Comparison of ENCODE assay signal across 10 cellular contexts in the genomic region with DNA sequence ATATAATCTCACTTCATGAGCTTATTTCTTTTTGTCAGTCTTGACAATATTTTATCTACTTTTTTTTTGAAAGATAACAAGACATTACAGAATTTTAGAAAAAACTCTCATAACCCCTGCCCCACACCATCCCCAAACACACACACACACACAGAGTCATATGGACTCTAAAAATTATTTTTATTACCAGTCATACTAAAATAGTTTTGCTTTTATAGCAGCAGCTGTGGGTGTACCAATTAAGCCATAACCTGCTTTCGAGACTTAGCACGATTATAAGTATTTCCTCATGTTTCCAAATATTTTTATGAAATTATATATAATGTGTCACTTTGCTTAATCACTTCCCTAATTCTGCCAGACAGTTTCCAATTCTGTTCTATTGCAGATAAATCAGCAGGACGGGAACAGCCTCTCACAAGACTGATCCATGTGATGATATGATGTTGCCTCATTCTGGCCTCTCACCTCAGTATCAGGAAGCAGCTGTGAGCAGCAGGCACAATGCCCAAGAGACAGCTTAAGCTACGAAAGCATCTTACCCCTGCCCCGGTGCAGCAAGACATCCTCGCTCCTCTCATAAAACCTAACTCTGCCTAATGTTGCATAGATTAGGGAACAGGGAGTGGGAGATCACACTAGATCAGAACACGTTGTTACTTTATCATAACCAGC. TPM values are rescaled to one million over a fixed set of nuclear protein-coding genes. Genes with fewer than 3 reads are reported as not detected.
DNase-seq lines count a peak whose midpoint lies in the region; ATAC-seq and TF ChIP-seq lines count a peak whose summit lies in the region.
"Had no signal": no experiment of that assay in that cellular context is flagged by ENCODE, and none has a peak within 500 bp of the region (broad histone marks: within the 10 kb centered on the region; RNA-seq: fewer than 3 reads in every experiment).

No MANE protein-coding gene starts in this region.

- TF ChIP-seq CTCF in cardiac fibroblast (IDR thresholded peaks at IDR 0.05; ENCODE audit: low read depth, low read length) (no peak), lung (IDR thresholded peaks at IDR 0.05; ENCODE audit: control extremely low read depth, extremely low read depth) (no peak)

- DNase-seq in Right ventricle myocardium inferior (ENCODE audit: missing footprints) (no peak), cardiac septum (ENCODE audit: low spot score) (no peak), cardiac fibroblast (ENCODE audit: low read depth in 2 of 2) (peak; percentile 48 to 57), lung (ENCODE audit: low spot score) (peak; percentile 51), aorta (peak in 1 of 2 donors; percentile 69), MG63 (no peak)

- H3K27ac ChIP-seq in lung (ENCODE audit: low read depth in 1 of 2, low read length in 1 of 2) (peak overlapping the region in 1 of 2 donors; percentile 42), aorta (ENCODE audit: low read depth in 1 of 2, low read length in 2 of 2) (no peak overlapping the region)

- H3K4me1 ChIP-seq in lung (ENCODE audit: control insufficient read depth in 2 of 2, insufficient read depth in 2 of 2, low read length in 2 of 2) (peaks cover 4 to 10% of the 10 kb centered on the region in 2 donors), aorta (ENCODE audit: control insufficient read depth in 1 of 2, insufficient read depth in 2 of 2, low read length in 2 of 2) (peaks cover 0 to 3% of the 10 kb centered on the region in 2 donors)

- ATAC-seq in Right ventricle myocardium inferior (peak; percentile 48), lung (ENCODE audit: insufficient read depth, low FRiP score) (peak; percentile 34), aorta (ENCODE audit: low FRiP score) (peak; percentile 22), HG03159 (IDR thresholded peaks at IDR 0.05; ENCODE audit: unreplicated experiment) (no peak), HG02759 (IDR thresholded peaks at IDR 0.05; ENCODE audit: unreplicated experiment) (no peak)

- H3K4me3 ChIP-seq in cardiac fibroblast (replicated peaks in 1 of 2; ENCODE audit: low read depth in 2 of 2, low read length in 2 of 2) (no peak overlapping the region), lung (no peak overlapping the region), aorta (ENCODE audit: low read length in 2 of 2) (no peak overlapping the region), MG63 (no peak overlapping the region)

- no peaks in the 10 kb centered on the region for H3K9me3 ChIP-seq in lung (ENCODE audit: control insufficient read depth in 2 of 2, insufficient read depth in 1 of 2, low read length in 1 of 2)
- no peaks in the 10 kb centered on the region for H3K9me3 ChIP-seq in aorta (ENCODE audit: control insufficient read depth, low read length)
- H3K9me3 ChIP-seq in MG63 = no peaks in the 10 kb centered on the region

- WGBS in lung, 2 donors = 14 to 33% methylated on average over 7 of the region's 7 CpGs
- WGBS in aorta, 2 donors = 55 to 59% methylated on average over 7 of the region's 7 CpGs

- H3K27me3 ChIP-seq in lung (ENCODE audit: control insufficient read depth, insufficient read depth) (no peaks in the 10 kb centered on the region), aorta (ENCODE audit: control insufficient read depth in 1 of 2, insufficient read depth in 2 of 2, low read length in 1 of 2) (no peaks in the 10 kb centered on the region), MG63 (no peaks in the 10 kb centered on the region)

- intact Hi-C loops in Right ventricle myocardium inferior (cut with DNase I) (loop anchor here (10.0 kb wide), 1 partner anchor 557 kb away; a partner anchor contains a TSS), cardiac septum (cut with DNase I) (no loop called here), aorta (cut with DNase I) (no loop called here)

- peaks cover 16 to 26% of the 10 kb centered on the region in 2 donors for H3K36me3 ChIP-seq in lung (ENCODE audit: control insufficient read depth in 2 of 2, insufficient read depth in 2 of 2, low read length in 2 of 2)
- peaks cover 2 to 4% of the 10 kb centered on the region in 2 donors for H3K36me3 ChIP-seq in aorta (ENCODE audit: control insufficient read depth in 1 of 2, insufficient read depth in 2 of 2, low read length in 1 of 2)
- peaks cover 32% of the 10 kb centered on the region for H3K36me3 ChIP-seq in MG63

RNA-seq across cellular contexts. Expression of a gene that starts 7.0 kb away (rescaled TPM):
- total RNA-seq in Right ventricle myocardium inferior (8.7 TPM), cardiac septum (9.0 TPM), lung (10 to 100 TPM; 19.6 to 30.2 TPM), aorta (10 to 100 TPM; 18.7 to 23.1 TPM)
- polyA plus RNA-seq in lung (10 to 100 TPM; 10.2 to 11.6 TPM), aorta (10 to 100 TPM; 11.2 to 16.7 TPM)
- 23.4 and 25.8 TPM in 2 replicates for total RNA-seq in MG63 (2014; rRNA removed; shearing (Covaris generic); ENCODE audit: low replicate concordance)

RNA-seq across cellular contexts. Expression of a gene that starts 21.5 kb away (rescaled TPM):
- total RNA-seq in Right ventricle myocardium inferior (not detected), cardiac septum (not detected), lung (not detected), aorta (not detected)
- polyA plus RNA-seq in lung (not detected), aorta (not detected)
- total RNA-seq in MG63 (2014; rRNA removed; shearing (Covaris generic); ENCODE audit: low replicate concordance) = not detected in 2 replicates
- total RNA-seq: epithelial cell of proximal tubule, NCI-H460 had no signal

RNA-seq across cellular contexts. Expression of a gene that starts 32.7 kb away (rescaled TPM):
- not detected for total RNA-seq in Right ventricle myocardium inferior
- total RNA-seq in cardiac septum = not detected
- total RNA-seq in lung = not detected
- polyA plus RNA-seq in lung = not detected
- total RNA-seq in aorta = not detected
- not detected for polyA plus RNA-seq in aorta
- total RNA-seq in MG63 (2014; rRNA removed; shearing (Covaris generic); ENCODE audit: low replicate concordance) = not detected in 2 replicates
- total RNA-seq: epithelial cell of proximal tubule, NCI-H460 had no signal

Comparison
In these comparisons a context has a peak if more than half of its experiments do, and no peak if none do; other contexts are left out.
1. ATAC-seq: peak in Right ventricle myocardium inferior (single experiment), lung (single experiment) and aorta (single experiment); none in HG03159 (single experiment) and HG02759 (single experiment).
2. DNase-seq: peak in cardiac fibroblast (2 of 2) and lung (single experiment); none in Right ventricle myocardium inferior (single experiment), cardiac septum (single experiment) and MG63 (single experiment).